Comparison of ENCODE assay signal across 15 cellular contexts in the genomic region with DNA sequence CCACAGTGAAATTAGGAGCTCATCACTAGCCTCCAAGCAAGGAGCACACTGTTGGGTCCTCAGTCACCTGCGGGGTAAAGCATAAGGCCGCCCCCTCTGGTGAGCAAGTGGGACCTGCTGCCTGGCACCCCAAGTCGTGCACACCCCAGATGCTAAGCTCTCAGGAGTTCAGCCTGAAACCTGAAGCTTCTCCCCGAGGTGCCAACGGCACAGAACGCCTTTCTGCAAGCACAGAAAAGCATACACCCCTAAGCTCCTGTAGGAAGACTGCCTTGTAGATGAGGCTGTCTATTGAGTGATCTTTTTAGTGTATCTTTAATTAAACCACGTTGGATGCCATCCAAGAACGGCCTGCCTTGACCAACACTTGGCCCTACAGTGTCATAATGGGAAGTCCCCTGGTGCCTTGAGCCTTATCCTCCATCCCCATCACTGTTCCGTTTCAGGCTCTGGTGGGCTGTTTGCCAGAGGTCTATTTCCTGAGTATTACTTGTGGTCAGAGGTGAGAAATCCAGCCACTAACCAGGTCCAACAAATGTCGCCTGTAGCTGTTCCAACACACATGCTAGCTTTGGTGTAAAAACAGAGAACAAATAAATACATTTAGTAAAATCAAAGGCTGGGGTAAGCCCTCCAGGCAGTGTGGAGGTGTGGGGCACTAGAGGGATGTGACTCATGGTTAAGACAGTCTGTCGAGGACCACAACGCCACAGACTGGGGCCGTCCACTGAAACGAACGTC. TPM values are rescaled to one million over a fixed set of nuclear protein-coding genes. Genes with fewer than 3 reads are reported as not detected.
A peak's percentile ranks its signal among the peaks of the same experiment; 100 is the strongest.
DNase-seq lines count a peak whose midpoint lies in the region; ATAC-seq and TF ChIP-seq lines count a peak whose summit lies in the region.
"Had no signal": no experiment of that assay in that cellular context is flagged by ENCODE, and none has a peak within 500 bp of the region (broad histone marks: within the 10 kb centered on the region; RNA-seq: fewer than 3 reads in every experiment).

No MANE protein-coding gene starts in this region.

- no peak overlapping the region for H3K4me3 Mint-ChIP-seq in memory B cell
- no peak overlapping the region for H3K4me3 Mint-ChIP-seq in naive thymus-derived CD8-positive, alpha-beta T cell
- H3K4me3 Mint-ChIP-seq: activated T-cell treated with anti-CD3 and anti-CD28 coated beads, Interleukin-2, amount 50 U/mL, for 4 hours; dendritic cell treated with granulocyte-macrophage colony-stimulating factor and Interleukin-4, amounts not matched to agents 40 ng/mL and 50 ng/mL, for 4 days; stimulated activated memory B cell treated with anti-CD40 and anti-IgM and Interleukin-4, amounts not matched to agents 10 μg/mL and 1 μg/mL and 100 μg/mL, for 72 hours had no signal

- H3K9ac ChIP-seq in DND-41 (ENCODE audit: low read depth, low read length) = no peak overlapping the region

- peaks cover 12% of the 10 kb centered on the region for H3K27me3 Mint-ChIP-seq in memory B cell
- peaks cover 12 to 23% (median 15%) of the 10 kb centered on the region in 5 donors for H3K27me3 Mint-ChIP-seq in naive thymus-derived CD8-positive, alpha-beta T cell

- TF ChIP-seq CTCF in DND-41 (IDR thresholded peaks at IDR 0.05; ENCODE audit: borderline replicate concordance, extremely low read depth, low read length, poor library complexity, severe bottlenecking) (peak; percentile 15), astrocyte of the spinal cord (IDR thresholded peaks at IDR 0.05; ENCODE audit: low read depth, low read length) (no peak), tibial artery (IDR thresholded peaks at IDR 0.05) (no peak)

- peaks cover 5% of the 10 kb centered on the region for H3K4me1 Mint-ChIP-seq in memory B cell
- peaks cover 4 to 19% (median 6%) of the 10 kb centered on the region in 4 donors for H3K4me1 Mint-ChIP-seq in naive thymus-derived CD8-positive, alpha-beta T cell

- in situ Hi-C loops in KBM-7 (cut with MboI; ENCODE audit: low pct_unique_long_range_greater_than_20kb, low sequenced_read_pairs) (loop anchor here (25.0 kb wide), 1 partner anchor 1079 kb away; a partner anchor contains a TSS), astrocyte of the spinal cord (cut with HindIII; ENCODE audit: low sequenced_read_pairs) (no loop called here)

- ATAC-seq in DND-41 (ENCODE audit: insufficient read depth, low read depth) (no peak), memory B cell (ENCODE audit: low read depth) (peak; percentile 54)
- ATAC-seq in naive thymus-derived CD8-positive, alpha-beta T cell = no peak
- ATAC-seq: activated T-cell treated with anti-CD3 and anti-CD28 coated beads, Interleukin-2, amount 50 U/mL, for 4 hours; stimulated activated memory B cell treated with anti-CD40 and anti-IgM and Interleukin-4, amounts not matched to agents 10 μg/mL and 1 μg/mL and 100 μg/mL, for 72 hours had no signal

- H3K9me3 ChIP-seq in DND-41 (ENCODE audit: insufficient read depth, low read length, severe bottlenecking) (no peaks in the 10 kb centered on the region), tibial artery (no peaks in the 10 kb centered on the region)

- H3K4me3 ChIP-seq in DND-41 (ENCODE audit: low read depth in 1 of 2, low read length in 2 of 2) (no peak overlapping the region), astrocyte of the spinal cord (ENCODE audit: low read depth, low read length) (no peak overlapping the region), tibial artery (no peak overlapping the region)

- H2AFZ ChIP-seq in DND-41 (ENCODE audit: low read depth, low read length) = no peak overlapping the region

- intact Hi-C loops in tibial artery (cut with DNase I; ENCODE audit: low total_unique reads) = loop anchor here (10.0 kb wide), 1 partner anchor 101 kb away; no protein-coding TSS in a partner anchor

- H3K4me2 ChIP-seq in DND-41 (ENCODE audit: insufficient read depth, low read length) = no peak overlapping the region

- H3K27me3 ChIP-seq in DND-41 (ENCODE audit: insufficient read depth, low read length, poor library complexity) (no peaks in the 10 kb centered on the region), tibial artery (peaks cover 0 to 12% of the 10 kb centered on the region in 2 donors)

- H3K36me3 ChIP-seq in DND-41 (ENCODE audit: insufficient read depth, low read length) = no peaks in the 10 kb centered on the region
- H3K36me3 ChIP-seq in tibial artery = no peaks in the 10 kb centered on the region

- no peaks in the 10 kb centered on the region for H4K20me1 ChIP-seq in DND-41 (ENCODE audit: insufficient read depth, low read length)

- H3K27ac ChIP-seq in DND-41 (ENCODE audit: low read length) (no peak overlapping the region), tibial artery (no peak overlapping the region)

- no peaks in the 10 kb centered on the region for H3K9me3 Mint-ChIP-seq in memory B cell
- H3K9me3 Mint-ChIP-seq in naive thymus-derived CD8-positive, alpha-beta T cell = no peaks in the 10 kb centered on the region
- H3K9me3 Mint-ChIP-seq: activated T-cell treated with anti-CD3 and anti-CD28 coated beads, Interleukin-2, amount 50 U/mL, for 4 hours; dendritic cell treated with granulocyte-macrophage colony-stimulating factor and Interleukin-4, amounts not matched to agents 40 ng/mL and 50 ng/mL, for 4 days; stimulated activated memory B cell treated with anti-CD40 and anti-IgM and Interleukin-4, amounts not matched to agents 10 μg/mL and 1 μg/mL and 100 μg/mL, for 72 hours had no signal

- H3K36me3 Mint-ChIP-seq in memory B cell = no peaks in the 10 kb centered on the region
- no peaks in the 10 kb centered on the region for H3K36me3 Mint-ChIP-seq in naive thymus-derived CD8-positive, alpha-beta T cell
- H3K36me3 Mint-ChIP-seq: stimulated activated memory B cell treated with anti-CD40 and anti-IgM and Interleukin-4, amounts not matched to agents 10 μg/mL and 1 μg/mL and 100 μg/mL, for 72 hours had no signal

- H3K4me1 ChIP-seq in DND-41 (ENCODE audit: insufficient read depth, low read length) = peaks cover 44% of the 10 kb centered on the region
- H3K4me1 ChIP-seq in tibial artery = no peaks in the 10 kb centered on the region

- no peak overlapping the region for H3K27ac Mint-ChIP-seq in memory B cell
- H3K27ac Mint-ChIP-seq in naive thymus-derived CD8-positive, alpha-beta T cell = no peak overlapping the region
- H3K27ac Mint-ChIP-seq: dendritic cell treated with granulocyte-macrophage colony-stimulating factor and Interleukin-4, amounts not matched to agents 40 ng/mL and 50 ng/mL, for 4 days; stimulated activated memory B cell treated with anti-CD40 and anti-IgM and Interleukin-4, amounts not matched to agents 10 μg/mL and 1 μg/mL and 100 μg/mL, for 72 hours had no signal

- POLR2A ChIA-PET in naive thymus-derived CD8-positive, alpha-beta T cell (lab: Charles Lee) = no interaction called here

- no peaks in the 10 kb centered on the region for H3K79me2 ChIP-seq in DND-41 (ENCODE audit: insufficient read depth, low read length)

- DNase-seq in DND-41 = no peak
- peak; percentile 28 for DNase-seq in KBM-7
- peak; percentile 56 for DNase-seq in astrocyte of the spinal cord (ENCODE audit: low read depth, low spot score)
- DNase-seq in memory B cell (ENCODE audit: low spot score in 2 of 2) = no peak
- DNase-seq in RKO (ENCODE audit: low spot score) = no peak
- DNase-seq in naive thymus-derived CD8-positive, alpha-beta T cell = no peak
- DNase-seq in stimulated activated CD4-positive, alpha-beta T cell treated with anti-CD3 and anti-CD28 coated beads, Interleukin-4, amount 100 ng/mL, for 24 hours = no peak
- DNase-seq in tibial artery = no peak
- DNase-seq: activated T-cell treated with anti-CD3 and anti-CD28 coated beads, Interleukin-2, amount 50 U/mL, for 4 hours; DMS79 treated with DMSO at 0.1 percent for 48 hours; NCI-H1092; SW 1271 had no signal

RNA-seq across cellular contexts. Expression of a gene that starts 44.8 kb away (rescaled TPM):
- total RNA-seq in naive thymus-derived CD8-positive, alpha-beta T cell = not detected
- polyA plus RNA-seq in naive thymus-derived CD8-positive, alpha-beta T cell = not detected
- total RNA-seq: activated T-cell treated with anti-CD3 and anti-CD28 coated beads, Interleukin-2, amount 50 U/mL, for 4 hours; kidney epithelial cell had no signal

Comparison
In these comparisons a context has a peak if more than half of its experiments do, and no peak if none do; other contexts are left out.
1. DNase-seq: peak in KBM-7 (single experiment) and astrocyte of the spinal cord (single experiment); none in DND-41 (single experiment), memory B cell (0 of 2), RKO (single experiment), naive thymus-derived CD8-positive, alpha-beta T cell (0 of 10), stimulated activated CD4-positive, alpha-beta T cell treated with anti-CD3 and anti-CD28 coated beads, Interleukin-4, amount 100 ng/mL, for 24 hours (single experiment) and tibial artery (0 of 2).